In genomic region chr20:50320910-50321796, GRCh38 we compare ENCODE assay signal across 8 cellular contexts.
DNase-seq lines count a peak whose midpoint lies in the region; ATAC-seq lines count a peak whose summit lies in the region.

No MANE protein-coding gene starts in this region.

- no peaks in the 10 kb centered on the region for H3K36me3 ChIP-seq in iPS DF 6.9 (ENCODE audit: control insufficient read depth, insufficient read depth, low read length)

- H3K9me3 ChIP-seq in iPS DF 6.9 (ENCODE audit: control insufficient read depth, insufficient read depth, low read length), result no peaks in the 10 kb centered on the region

- DNase-seq in ACHN, result peak; percentile 87
- peak; percentile 94 for DNase-seq in HT1080 (ENCODE audit: low read depth)
- peak; percentile 57 for DNase-seq in amniotic stem cell (lab: John Stamatoyannopoulos, UW)
- DNase-seq in iPS DF 6.9 (ENCODE audit: low read depth, low spot score), result peak; percentile 48
- peak; percentile 53 to 65 for DNase-seq in stimulated activated CD8-positive, alpha-beta memory T cell treated with anti-CD3 and anti-CD28 coated beads, Interleukin-2, amount 100 ng/mL, for 48 hours (ENCODE audit: low read depth in 2 of 2)
- DNase-seq in central memory CD4-positive, alpha-beta T cell, result no peak

- H3K4me1 ChIP-seq in iPS DF 6.9 (ENCODE audit: control insufficient read depth, insufficient read depth, low read length), result peaks cover 2% of the 10 kb centered on the region; the same call in 1 of the 2 replicates

- no peaks in the 10 kb centered on the region for H3K27me3 ChIP-seq in iPS DF 6.9 (ENCODE audit: control insufficient read depth, insufficient read depth, low read length)

- no peak overlapping the region for H3K4me3 ChIP-seq in iPS DF 6.9 (ENCODE audit: low read length)

- no CpG with 5 or more reads among the region's 21 CpGs for WGBS in iPS DF 6.9 (ENCODE audit: insufficient coverage, insufficient read length)

- no peak overlapping the region for H3K27ac ChIP-seq in iPS DF 6.9 (ENCODE audit: low read length)

- ATAC-seq in GM18873 (IDR thresholded peaks at IDR 0.05; ENCODE audit: low FRiP score, unreplicated experiment), result no peak
- ATAC-seq in GM19467 (IDR thresholded peaks at IDR 0.05; ENCODE audit: unreplicated experiment), result no peak

- in situ Hi-C loops in ACHN (cut with HindIII; ENCODE audit: low pct_ligation_motif_present, low pct_unique_long_range_greater_than_20kb, low sequenced_read_pairs), result no loop called here
